Comparison of ENCODE assay signal across 32 cellular contexts in the genomic region with DNA sequence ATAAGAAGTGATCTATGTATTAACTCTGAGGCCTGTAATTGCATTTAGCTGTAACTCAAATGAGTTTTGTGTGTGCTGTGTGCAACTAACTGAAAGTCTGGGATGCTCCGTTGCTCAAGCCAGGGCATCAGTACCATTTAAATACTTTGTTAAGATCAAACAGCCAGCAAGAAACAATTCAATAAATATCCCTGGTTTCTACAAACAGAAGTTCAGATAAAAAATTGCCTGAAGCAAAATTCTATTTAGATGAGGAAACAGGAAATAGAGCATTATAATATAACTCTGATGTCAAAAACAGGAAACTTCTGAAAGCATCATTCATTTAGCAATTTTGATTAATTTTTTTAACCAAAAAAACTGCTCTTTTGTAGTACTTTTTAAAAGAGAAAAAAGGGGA. TPM values are rescaled to one million over a fixed set of nuclear protein-coding genes. Genes with fewer than 3 reads are reported as not detected.
DNase-seq lines count a peak whose midpoint lies in the region; ATAC-seq and TF ChIP-seq lines count a peak whose summit lies in the region.
"Had no signal": no experiment of that assay in that cellular context is flagged by ENCODE, and none has a peak within 500 bp of the region (broad histone marks: within the 10 kb centered on the region; RNA-seq: fewer than 3 reads in every experiment).

No MANE protein-coding gene starts in this region.

- H3K4me1 ChIP-seq in adipocyte (ENCODE audit: control insufficient read depth, insufficient read depth, low read length) (peaks cover 7% of the 10 kb centered on the region), spleen (peaks cover 2 to 80% (median 16%) of the 10 kb centered on the region in 6 donors), vagina (no peaks in the 10 kb centered on the region)
- H3K4me1 ChIP-seq: adrenal gland, neural progenitor cell, parathyroid adenoma, stomach had no signal

- TF ChIP-seq CTCF in spleen (IDR thresholded peaks at IDR 0.05 in 8 of 11, conservative IDR thresholded peaks at IDR 0.05 in 3 of 11), result no peak
- TF ChIP-seq CTCF in vagina (IDR thresholded peaks at IDR 0.05), result no peak

- H3K9me3 ChIP-seq in adipocyte (ENCODE audit: control insufficient read depth, low read length), result no peaks in the 10 kb centered on the region
- H3K9me3 ChIP-seq in spleen, result no peaks in the 10 kb centered on the region
- no peaks in the 10 kb centered on the region for H3K9me3 ChIP-seq in vagina
- H3K9me3 ChIP-seq: adrenal gland, HAP-1, left ventricle myocardium inferior, stomach had no signal

- H3K27ac ChIP-seq in spleen, result peak overlapping the region in 7 of 8 donors; percentile 7 to 74 (median 58)
- H3K27ac ChIP-seq in vagina, result no peak overlapping the region
- H3K27ac ChIP-seq: adrenal gland, left ventricle myocardium inferior, neural progenitor cell, parathyroid adenoma, RWPE1, stomach had no signal

- H3K27me3 ChIP-seq in adipocyte (replicated peaks; ENCODE audit: control insufficient read depth, insufficient read depth, low read length) (no peaks in the 10 kb centered on the region), spleen (replicated peaks in 1 of 7) (no peaks in the 10 kb centered on the region), vagina (no peaks in the 10 kb centered on the region)
- H3K27me3 ChIP-seq: adrenal gland, neural progenitor cell, stomach had no signal

- WGBS in spleen, 5 donors, result 37 to 51% (median 40%) methylated on average over 1 of the region's 1 CpG

- DNase-seq in CD1c-positive myeloid dendritic cell (ENCODE audit: extremely low spot score) (peak; percentile 10), M059J (ENCODE audit: low read depth) (peak; percentile 72), adipocyte (ENCODE audit: low read depth) (peak; percentile 36), spleen (no peak), vagina (ENCODE audit: extremely low spot score in 2 of 2) (no peak)
- DNase-seq: activated CD4-positive, alpha-beta memory T cell treated with anti-CD3 and anti-CD28 coated beads for 36 hours; activated naive CD4-positive, alpha-beta T cell treated with anti-CD3 and anti-CD28 coated beads for 36 hours; adrenal gland; effector memory CD8-positive, alpha-beta T cell; erythroblast; glutamatergic neuron; islet precursor cell; left ventricle myocardium inferior; mesenchymal stem cell; NCI-H1436 treated with DMSO at 0.1 percent for 48 hours; NCI-H748 treated with DMSO at 0.1 percent for 48 hours; right cardiac atrium; stimulated activated CD4-positive, alpha-beta T cell treated with anti-CD3 and anti-CD28 coated beads, Interleukin-2, amount 100 ng/mL, for 24 hours; stimulated activated CD8-positive, alpha-beta memory T cell treated with anti-CD3 and anti-CD28 coated beads, Interleukin-4, amount 100 ng/mL, for 48 hours; stomach had no signal

- intact Hi-C loops in spleen (cut with DNase I; ENCODE audit: low total_unique reads), result no loop called here
- intact Hi-C loops in vagina (cut with DNase I), result no loop called here

- no peak for ATAC-seq in HG03469 (IDR thresholded peaks at IDR 0.05; ENCODE audit: unreplicated experiment)
- no peak for ATAC-seq in HG03175 (IDR thresholded peaks at IDR 0.05; ENCODE audit: unreplicated experiment)
- ATAC-seq: activated CD4-positive, CD25-positive, alpha-beta regulatory T cell treated with anti-CD3 and anti-CD28 coated beads, Interleukin-2, amount 50 U/mL, for 24 hours; effector memory CD8-positive, alpha-beta T cell; right cardiac atrium had no signal

- H3K4me3 ChIP-seq in adipocyte (ENCODE audit: low read length) (no peak overlapping the region), spleen (no peak overlapping the region), vagina (no peak overlapping the region)
- H3K4me3 ChIP-seq: adrenal gland, HAP-1, left ventricle myocardium inferior, neural progenitor cell, smooth muscle cell, stomach had no signal

- H3K36me3 ChIP-seq in adipocyte (ENCODE audit: control insufficient read depth, insufficient read depth, low read length, severe bottlenecking) (no peaks in the 10 kb centered on the region), spleen (no peaks in the 10 kb centered on the region), vagina (no peaks in the 10 kb centered on the region)
- H3K36me3 ChIP-seq: adrenal gland, HAP-1, left ventricle myocardium inferior, neural progenitor cell, stomach had no signal

- no peak overlapping the region for H3K9ac ChIP-seq in adipocyte (ENCODE audit: low read length)
- H3K9ac ChIP-seq: neural progenitor cell, parathyroid adenoma had no signal

- TF ChIP-seq POLR2A in spleen (IDR thresholded peaks at IDR 0.05) (no peak), vagina (IDR thresholded peaks at IDR 0.05) (no peak)

RNA-seq across cellular contexts. Expression of a gene that starts 18.9 kb away (rescaled TPM):
- 0.44 and 0.62 TPM in 2 replicates for total RNA-seq in M059J (2014; rRNA removed; shearing (Covaris generic))
- total RNA-seq in spleen (10 to 100 TPM in 6 of 7 donors, 1 to 10 TPM in 1; 5.8 to 41.4 (median 27.9) TPM), vagina (2.2 TPM)
- polyA plus RNA-seq in spleen, result 10 to 100 TPM in 2 of 3 donors, 1 to 10 TPM in 1; 8.5 to 48.6 (median 16.6) TPM
- total RNA-seq: activated CD4-positive, alpha-beta memory T cell treated with anti-CD3 and anti-CD28 coated beads for 36 hours; activated naive CD4-positive, alpha-beta T cell treated with anti-CD3 and anti-CD28 coated beads for 36 hours; activated T-helper 1 cell treated with anti-CD3 and anti-CD28 coated beads, Interleukin-12 subunit alpha, Interleukin-12 subunit beta, Interleukin-2, Interleukin-4 antibody, amounts not matched to agents 30 ng/mL and 10 ng/mL and 1 ng/mL, durations not matched to agents 14 hours and 24 hours and 36 hours; OCI-LY7; SK-MEL-5; smooth muscle cell had no signal
- polyA plus RNA-seq: CD14-positive monocyte, smooth muscle cell had no signal

Comparison
In these comparisons a context has a peak if more than half of its experiments do, and no peak if none do; other contexts are left out.
1. DNase-seq: peak in CD1c-positive myeloid dendritic cell (single experiment), M059J (single experiment) and adipocyte (single experiment); none in spleen (single experiment) and vagina (0 of 2).